In the genomic region with DNA sequence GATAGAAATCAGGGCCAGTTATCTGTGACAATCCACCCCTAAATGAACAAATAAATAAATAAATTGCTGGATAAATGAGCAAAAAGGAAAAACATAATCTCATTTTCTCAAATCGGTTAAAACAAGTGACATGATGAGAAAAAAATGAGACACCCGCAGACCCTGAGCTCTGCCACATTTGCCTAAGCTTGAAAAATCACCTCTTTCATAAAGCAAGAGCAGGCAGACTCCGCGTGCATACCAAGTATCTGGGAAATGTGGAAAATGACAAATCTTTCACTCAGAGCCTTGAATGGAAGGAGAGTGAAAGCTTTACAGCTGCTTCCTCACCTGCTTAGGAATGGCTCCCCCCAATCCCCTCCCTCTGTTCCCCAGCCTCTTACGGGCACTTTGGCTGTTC, we compare ENCODE assay signal across 35 cellular contexts.
"Had no signal": no experiment of that assay in that cellular context is flagged by ENCODE, and none has a peak within 500 bp of the region (broad histone marks: within the 10 kb centered on the region; RNA-seq: fewer than 3 reads in every experiment).

No MANE protein-coding gene starts in this region.

- H3K27ac ChIP-seq: adrenal gland, body of pancreas, brain microvascular endothelial cell, breast epithelium, VCaP had no signal

- H3K36me3 Mint-ChIP-seq: activated CD4-positive, alpha-beta memory T cell treated with anti-CD3 and anti-CD28 coated beads for 36 hours; activated naive CD4-positive, alpha-beta T cell treated with anti-CD3 and anti-CD28 coated beads, Interleukin-2, amount 50 U/mL, for 72 hours; activated naive CD8-positive, alpha-beta T cell treated with anti-CD3 and anti-CD28 coated beads for 36 hours had no signal

- H3K27ac Mint-ChIP-seq: activated B cell treated with CpG ODN at 0.5 μM for 24 hours; activated CD4-positive, alpha-beta memory T cell treated with anti-CD3 and anti-CD28 coated beads for 36 hours; activated CD4-positive, alpha-beta T cell treated with anti-CD3 and anti-CD28 coated beads, Interleukin-2, amount 10 ng/mL, durations not matched to agents 24 days and 14 days; activated CD8-positive, alpha-beta T cell treated with anti-CD3 and anti-CD28 coated beads for 36 hours; activated naive CD4-positive, alpha-beta T cell treated with anti-CD3 and anti-CD28 coated beads for 36 hours; activated naive CD4-positive, alpha-beta T cell treated with anti-CD3 and anti-CD28 coated beads, Interleukin-2, amount 50 U/mL, for 72 hours; activated naive CD8-positive, alpha-beta T cell treated with anti-CD3 and anti-CD28 coated beads for 36 hours; activated T-cell treated with anti-CD3 and anti-CD28 coated beads, Interleukin-2, amount 50 U/mL, for 72 hours; activated T-helper 1 cell treated with anti-CD3 and anti-CD28 coated beads, Interleukin-12 subunit alpha, Interleukin-12 subunit beta, Interleukin-2, Interleukin-4 antibody, amounts not matched to agents 30 ng/mL and 10 ng/mL and 1 ng/mL, durations not matched to agents 14 hours and 24 hours and 36 hours; activated T-helper 17 cell treated with anti-CD3 and anti-CD28 coated beads, Interleukin-2, amount 50 U/mL, for 72 hours; T-helper 1 cell treated with Interleukin-12 subunit alpha and Interleukin-12 subunit beta and Interleukin-4 antibody, amounts not matched to agents 30 μg/mL and 1 μg/mL, for 36 hours; T-helper 2 cell treated with Interferon-gamma antibody and Interleukin-4, amounts not matched to agents 5 μg/mL and 100 μg/mL, for 36 hours had no signal

- H3K4me3 ChIP-seq: adrenal gland, body of pancreas, breast epithelium had no signal

- DNase-seq: activated B cell treated with CpG ODN at 0.5 μM for 24 hours; activated CD4-positive, alpha-beta memory T cell treated with anti-CD3 and anti-CD28 coated beads for 36 hours; activated CD4-positive, alpha-beta T cell treated with anti-CD3 and anti-CD28 coated beads for 4 hours; activated CD4-positive, alpha-beta T cell treated with anti-CD3 and anti-CD28 coated beads, Interleukin-2, amount 10 ng/mL, durations not matched to agents 24 days and 14 days; activated CD4-positive, alpha-beta T cell treated with anti-CD3 and anti-CD28 coated beads, Interleukin-2, amount 50 U/mL, for 1 hour; activated CD4-positive, alpha-beta T cell treated with anti-CD3 and anti-CD28 coated beads, Interleukin-2, amount 50 U/mL, for 4 hours; activated CD4-positive, CD25-positive, alpha-beta regulatory T cell treated with anti-CD3 and anti-CD28 coated beads, Interleukin-2, amount 50 U/mL, for 72 hours; activated CD8-positive, alpha-beta memory T cell treated with anti-CD3 and anti-CD28 coated beads, Interleukin-2, amount 50 U/mL, for 4 hours; activated CD8-positive, alpha-beta T cell treated with anti-CD3 and anti-CD28 coated beads for 36 hours; activated effector memory CD4-positive, alpha-beta T cell treated with anti-CD3 and anti-CD28 coated beads, Interleukin-2, amount 50 U/mL, for 16 hours; activated gamma-delta T cell treated with Interleukin-2 at 50 U/mL for 16 hours; activated naive CD4-positive, alpha-beta T cell; activated naive CD4-positive, alpha-beta T cell treated with anti-CD3 and anti-CD28 coated beads for 36 hours; activated naive CD4-positive, alpha-beta T cell treated with anti-CD3 and anti-CD28 coated beads, Interleukin-2, amount 50 U/mL, for 16 hours; activated naive CD8-positive, alpha-beta T cell treated with anti-CD3 and anti-CD28 coated beads for 36 hours; activated T-cell treated with anti-CD3 and anti-CD28 coated beads for 4 hours; activated T-cell treated with anti-CD3 and anti-CD28 coated beads, Interleukin-2, amount 50 U/mL, for 1 hour; activated T-cell treated with anti-CD3 and anti-CD28 coated beads, Interleukin-2, amount 50 U/mL, for 4 hours; activated T-cell treated with anti-CD3 and anti-CD28 coated beads, Interleukin-2, amount 50 U/mL, for 72 hours; adrenal gland; amniotic stem cell; aorta; body of pancreas; brain microvascular endothelial cell; central memory CD4-positive, alpha-beta T cell; T-helper 1 cell; T-helper 2 cell; T-helper 9 cell had no signal

- H3K27me3 ChIP-seq: body of pancreas, brain microvascular endothelial cell had no signal

- H3K4me1 ChIP-seq: breast epithelium had no signal

- H3K9me3 ChIP-seq: adrenal gland, body of pancreas, breast epithelium had no signal

- H3K4me3 Mint-ChIP-seq: activated B cell treated with CpG ODN at 0.5 μM for 24 hours; activated CD4-positive, alpha-beta memory T cell treated with anti-CD3 and anti-CD28 coated beads for 36 hours; activated CD4-positive, alpha-beta T cell treated with anti-CD3 and anti-CD28 coated beads, Interleukin-2, amount 10 ng/mL, durations not matched to agents 24 days and 14 days; activated CD8-positive, alpha-beta T cell treated with anti-CD3 and anti-CD28 coated beads for 36 hours; activated naive CD4-positive, alpha-beta T cell treated with anti-CD3 and anti-CD28 coated beads for 36 hours; activated naive CD8-positive, alpha-beta T cell treated with anti-CD3 and anti-CD28 coated beads for 36 hours; activated T-cell treated with anti-CD3 and anti-CD28 coated beads, Interleukin-2, amount 50 U/mL, for 4 hours; activated T-cell treated with anti-CD3 and anti-CD28 coated beads, Interleukin-2, amount 50 U/mL, for 72 hours; activated T-helper 1 cell treated with anti-CD3 and anti-CD28 coated beads, Interleukin-12 subunit alpha, Interleukin-12 subunit beta, Interleukin-2, Interleukin-4 antibody, amounts not matched to agents 30 ng/mL and 10 ng/mL and 1 ng/mL, durations not matched to agents 14 hours and 24 hours and 36 hours; activated T-helper 17 cell treated with anti-CD3 and anti-CD28 coated beads, Interleukin-2, amount 50 U/mL, for 72 hours; T-helper 1 cell treated with Interleukin-12 subunit alpha and Interleukin-12 subunit beta and Interleukin-4 antibody, amounts not matched to agents 30 μg/mL and 1 μg/mL, for 36 hours; T-helper 2 cell treated with Interferon-gamma antibody and Interleukin-4, amounts not matched to agents 5 μg/mL and 100 μg/mL, for 36 hours had no signal

- ATAC-seq: activated CD8-positive, alpha-beta T cell treated with anti-CD3 and anti-CD28 coated beads for 36 hours; activated naive CD4-positive, alpha-beta T cell treated with anti-CD3 and anti-CD28 coated beads, Interleukin-2, amount 50 U/mL, for 72 hours; activated T-cell treated with anti-CD3 and anti-CD28 coated beads, Interleukin-2, amount 50 U/mL, for 4 hours; activated T-cell treated with anti-CD3 and anti-CD28 coated beads, Interleukin-2, amount 50 U/mL, for 72 hours; activated T-helper 17 cell treated with anti-CD3 and anti-CD28 coated beads, Interleukin-2, amount 50 U/mL, for 72 hours; body of pancreas had no signal

- H3K9me3 Mint-ChIP-seq: activated B cell treated with CpG ODN at 0.5 μM for 24 hours; activated CD4-positive, alpha-beta memory T cell treated with anti-CD3 and anti-CD28 coated beads for 36 hours; activated CD4-positive, alpha-beta T cell treated with anti-CD3 and anti-CD28 coated beads, Interleukin-2, amount 10 ng/mL, durations not matched to agents 24 days and 14 days; activated CD8-positive, alpha-beta T cell treated with anti-CD3 and anti-CD28 coated beads for 36 hours; activated naive CD4-positive, alpha-beta T cell treated with anti-CD3 and anti-CD28 coated beads for 36 hours; activated naive CD4-positive, alpha-beta T cell treated with anti-CD3 and anti-CD28 coated beads, Interleukin-2, amount 50 U/mL, for 72 hours; activated naive CD8-positive, alpha-beta T cell treated with anti-CD3 and anti-CD28 coated beads for 36 hours; activated T-cell treated with anti-CD3 and anti-CD28 coated beads, Interleukin-2, amount 50 U/mL, for 4 hours; activated T-cell treated with anti-CD3 and anti-CD28 coated beads, Interleukin-2, amount 50 U/mL, for 72 hours; activated T-helper 1 cell treated with anti-CD3 and anti-CD28 coated beads, Interleukin-12 subunit alpha, Interleukin-12 subunit beta, Interleukin-2, Interleukin-4 antibody, amounts not matched to agents 30 ng/mL and 10 ng/mL and 1 ng/mL, durations not matched to agents 14 hours and 24 hours and 36 hours; activated T-helper 17 cell treated with anti-CD3 and anti-CD28 coated beads, Interleukin-2, amount 50 U/mL, for 72 hours; T-helper 1 cell treated with Interleukin-12 subunit alpha and Interleukin-12 subunit beta and Interleukin-4 antibody, amounts not matched to agents 30 μg/mL and 1 μg/mL, for 36 hours; T-helper 2 cell treated with Interferon-gamma antibody and Interleukin-4, amounts not matched to agents 5 μg/mL and 100 μg/mL, for 36 hours had no signal

- H3K4me1 Mint-ChIP-seq: activated B cell treated with CpG ODN at 0.5 μM for 24 hours had no signal

- H3K36me3 ChIP-seq: adrenal gland, brain microvascular endothelial cell, breast epithelium had no signal
